In genomic region chr5:179023528-179024189, GRCh38 we compare ENCODE assay signal across 8 cellular contexts. TPM values are rescaled to one million over a fixed set of nuclear protein-coding genes. Genes with fewer than 3 reads are reported as not detected.
A peak's percentile ranks its signal among the peaks of the same experiment; 100 is the strongest.
DNase-seq lines count a peak whose midpoint lies in the region; ATAC-seq and TF ChIP-seq lines count a peak whose summit lies in the region.

Gene ZNF879 (plus strand): TSS chr5:179023804. CDS start chr5:179025005, 1,201 bp downstream.

- POLR2A ChIA-PET in activated CD8-positive, alpha-beta T cell treated with anti-CD3 and anti-CD28 coated beads, Interleukin-2, amount 10 ng/mL, durations not matched to agents 7 days and 5 days (lab: Charles Lee), result interaction anchor here (1.7 to 2.2 kb wide), 2 partner anchors 37 to 63 kb away, joined by 4 to 7 read pairs; partner anchors contain the start of gene ZNF354C

- CTCF ChIA-PET in activated CD8-positive, alpha-beta T cell treated with anti-CD3 and anti-CD28 coated beads, Interleukin-2, amount 10 ng/mL, durations not matched to agents 7 days and 5 days (lab: Charles Lee), result no interaction called here

- peaks cover 24% of the 10 kb centered on the region for H3K9me3 Mint-ChIP-seq in activated CD8-positive, alpha-beta T cell treated with anti-CD3 and anti-CD28 coated beads, Interleukin-2, amount 10 ng/mL, durations not matched to agents 7 days and 5 days (ENCODE audit: insufficient read depth)

- peak; percentile 75 for ATAC-seq in HG03066 (IDR thresholded peaks at IDR 0.05; ENCODE audit: low read depth, unreplicated experiment)
- peak; percentile 94 for ATAC-seq in activated CD8-positive, alpha-beta T cell treated with anti-CD3 and anti-CD28 coated beads, Interleukin-2, amount 10 ng/mL, durations not matched to agents 7 days and 5 days

- TF ChIP-seq RAD21 in liver (IDR thresholded peaks at IDR 0.05), result peak in 1 of 2 donors; percentile 12

- no peak for TF ChIP-seq CTCF in GM12865 (IDR thresholded peaks at IDR 0.05; ENCODE audit: insufficient read depth, low read depth, low read length, missing control alignments)
- no peak for TF ChIP-seq CTCF in liver (IDR thresholded peaks at IDR 0.05; ENCODE audit: low read depth, low read length, missing input control)

- H3K9ac ChIP-seq in liver (ENCODE audit: low read depth in 1 of 2, low read length in 2 of 2), result peak within 1 kb of the TSS; percentile 34 to 67

- H3K36me3 Mint-ChIP-seq in activated CD8-positive, alpha-beta T cell treated with anti-CD3 and anti-CD28 coated beads, Interleukin-2, amount 10 ng/mL, durations not matched to agents 7 days and 5 days (ENCODE audit: low read depth), result peaks cover 44% of the 10 kb centered on the region

- H3K27me3 Mint-ChIP-seq in activated CD8-positive, alpha-beta T cell treated with anti-CD3 and anti-CD28 coated beads, Interleukin-2, amount 10 ng/mL, durations not matched to agents 7 days and 5 days (ENCODE audit: low read depth), result no peaks in the 10 kb centered on the region

- peaks cover 8% of the 10 kb centered on the region for H3K4me1 Mint-ChIP-seq in activated CD8-positive, alpha-beta T cell treated with anti-CD3 and anti-CD28 coated beads, Interleukin-2, amount 10 ng/mL, durations not matched to agents 7 days and 5 days (ENCODE audit: low read depth)

- 1% methylated on average over 72 of the region's 72 CpGs for WGBS in liver

- H3K4me1 ChIP-seq in liver (ENCODE audit: control insufficient read depth in 4 of 4, insufficient read depth in 4 of 4, low read length in 3 of 4), result peaks cover 0 to 5% (median 2%) of the 10 kb centered on the region in 4 donors

- H3K36me3 ChIP-seq in liver (ENCODE audit: control insufficient read depth in 4 of 4, insufficient read depth in 3 of 4, low read depth in 1 of 4, low read length in 3 of 4), result peaks cover 6 to 28% (median 21%) of the 10 kb centered on the region in 4 donors

- H3K4me3 Mint-ChIP-seq in activated CD8-positive, alpha-beta T cell treated with anti-CD3 and anti-CD28 coated beads, Interleukin-2, amount 10 ng/mL, durations not matched to agents 7 days and 5 days, result peak within 1 kb of the TSS; percentile 93

- peak within 1 kb of the TSS; percentile 55 to 80 for H3K27ac ChIP-seq in liver (ENCODE audit: low read depth in 1 of 2, low read length in 2 of 2)

- H3K9me3 ChIP-seq in liver (ENCODE audit: control insufficient read depth in 4 of 4, low read length in 3 of 4), result peaks cover 29 to 43% (median 33%) of the 10 kb centered on the region in 4 donors

- H3K4me3 ChIP-seq in GM12865 (ENCODE audit: low read depth, low read length), result no peak within 1 kb of the TSS
- peak within 1 kb of the TSS; percentile 16 to 87 (median 50) for H3K4me3 ChIP-seq in liver (ENCODE audit: low read depth in 1 of 3, low read length in 3 of 3)

- DNase-seq in GM12865 (ENCODE audit: low read depth), result peak; percentile 46
- DNase-seq in NCI-H69 (lab: John Stamatoyannopoulos, UW), result peak; percentile 97
- DNase-seq in activated CD8-positive, alpha-beta T cell treated with anti-CD3 and anti-CD28 coated beads, Interleukin-2, amount 10 ng/mL, durations not matched to agents 7 days and 5 days, result peak; percentile 95
- peak; percentile 94 for DNase-seq in ecto neural progenitor cell (ENCODE audit: low spot score)
- peak; percentile 93 for DNase-seq in stimulated activated CD4-positive, alpha-beta T cell treated with anti-CD3 and anti-CD28 coated beads, Interleukin-2, amount 100 ng/mL, for 4 hours (ENCODE audit: low read depth)
- DNase-seq in NCI-H2196 (lab: John Stamatoyannopoulos, UW; ENCODE audit: unreplicated experiment), result no peak

- H3K27me3 ChIP-seq in liver (ENCODE audit: control insufficient read depth in 4 of 4, insufficient read depth in 4 of 4, low read length in 3 of 4), result no peaks in the 10 kb centered on the region

- H3K27ac Mint-ChIP-seq in activated CD8-positive, alpha-beta T cell treated with anti-CD3 and anti-CD28 coated beads, Interleukin-2, amount 10 ng/mL, durations not matched to agents 7 days and 5 days, result peak within 1 kb of the TSS; percentile 81

TF ChIP-seq in liver, 16 proteins besides CTCF, POLR2A, EP300 and RAD21:
- TF ChIP-seq MAX (IDR thresholded peaks at IDR 0.05) (peak; percentile 71), SP1 (IDR thresholded peaks at IDR 0.05) (peak; percentile 29), EGR1 (IDR thresholded peaks at IDR 0.05; ENCODE audit: low read depth in 2 of 2) (peak in 1 of 2 donors; percentile 21), ATF3 (IDR thresholded peaks at IDR 0.05) (no peak), HNF4A (conservative IDR thresholded peaks at IDR 0.05) (peak in 1 of 2 donors; percentile 26), FOXA2 (IDR thresholded peaks at IDR 0.05) (no peak), FOXA1 (IDR thresholded peaks at IDR 0.05) (no peak), ZBTB33 (IDR thresholded peaks at IDR 0.05) (peak; percentile 95), JUND (IDR thresholded peaks at IDR 0.05) (no peak), REST (IDR thresholded peaks at IDR 0.05) (no peak), TAF1 (conservative IDR thresholded peaks at IDR 0.05) (no peak), RXRA (IDR thresholded peaks at IDR 0.05) (peak; percentile 25 to 37), HNF4G (IDR thresholded peaks at IDR 0.05) (no peak), NR2F2 (IDR thresholded peaks at IDR 0.05) (no peak), GABPA (IDR thresholded peaks at IDR 0.05 in 1 of 2, conservative IDR thresholded peaks at IDR 0.05 in 1 of 2) (peak in 1 of 2 donors; percentile 78), YY1 (IDR thresholded peaks at IDR 0.05) (peak; percentile 80)

RNA-seq across cellular contexts. Expression of gene ZNF879, which starts in this region (rescaled TPM):
- 1 to 10 TPM; 4.1 to 4.7 TPM for total RNA-seq in activated CD8-positive, alpha-beta T cell treated with anti-CD3 and anti-CD28 coated beads, Interleukin-2, amount 10 ng/mL, durations not matched to agents 7 days and 5 days
- total RNA-seq in liver, result 1 to 10 TPM; 1.9 to 2.4 TPM
- 1 to 10 TPM in 1 of 2 donors, under 1 TPM in 1; 0.48 to 1.0 TPM for polyA plus RNA-seq in liver
